1 cellular context compared by ENCODE assay signal in genomic region chr7:101308245-101309085, GRCh38.
TF ChIP-seq lines count a peak whose summit lies in the region.

No MANE protein-coding gene starts in this region.

TF ChIP-seq in WTC11, 78 proteins besides CTCF, POLR2A, EP300 and RAD21 (continued from another document):
- TF ChIP-seq ZNF281 (CRISPR knock-in tag; IDR thresholded peaks at IDR 0.05), result no peak
- TF ChIP-seq ZMAT4 (CRISPR knock-in tag; IDR thresholded peaks at IDR 0.05), result no peak
- no peak for TF ChIP-seq HMGA2 (CRISPR knock-in tag; IDR thresholded peaks at IDR 0.05)
- TF ChIP-seq ZNF425 (CRISPR knock-in tag; conservative IDR thresholded peaks at IDR 0.05), result no peak
- TF ChIP-seq ATF3 (CRISPR knock-in tag; conservative IDR thresholded peaks at IDR 0.05), result no peak
- TF ChIP-seq ZNF219 (CRISPR knock-in tag; IDR thresholded peaks at IDR 0.05; ENCODE audit: borderline replicate concordance), result no peak
- TF ChIP-seq ZNF396 (CRISPR knock-in tag; IDR thresholded peaks at IDR 0.05; ENCODE audit: borderline replicate concordance), result no peak
- TF ChIP-seq JAZF1 (CRISPR knock-in tag; IDR thresholded peaks at IDR 0.05), result no peak
- peak; percentile 54; the same call in 1 of the 2 replicates for TF ChIP-seq AFF4 (CRISPR knock-in tag; IDR thresholded peaks at IDR 0.05; ENCODE audit: borderline replicate concordance)
- TF ChIP-seq ATF1 (CRISPR knock-in tag; IDR thresholded peaks at IDR 0.05), result no peak
- TF ChIP-seq IRF2 (CRISPR knock-in tag; IDR thresholded peaks at IDR 0.05; ENCODE audit: borderline replicate concordance, low read depth), result no peak
- TF ChIP-seq SP1 (CRISPR knock-in tag; conservative IDR thresholded peaks at IDR 0.05), result peak; percentile 76
- no peak for TF ChIP-seq CDX4 (CRISPR knock-in tag; IDR thresholded peaks at IDR 0.05; ENCODE audit: borderline replicate concordance)
- TF ChIP-seq MAX (CRISPR knock-in tag; IDR thresholded peaks at IDR 0.05), result peak; percentile 30; the same call in 1 of the 2 replicates
- no peak for TF ChIP-seq CBFB (CRISPR knock-in tag; IDR thresholded peaks at IDR 0.05; ENCODE audit: low read depth)
- TF ChIP-seq PRDM15 (CRISPR knock-in tag; IDR thresholded peaks at IDR 0.05), result no peak
- TF ChIP-seq NFATC4 (CRISPR knock-in tag; IDR thresholded peaks at IDR 0.05), result no peak
- no peak for TF ChIP-seq NR2C2 (CRISPR knock-in tag; IDR thresholded peaks at IDR 0.05)
- TF ChIP-seq SMAD3 (CRISPR knock-in tag; IDR thresholded peaks at IDR 0.05; ENCODE audit: borderline replicate concordance), result no peak; the same call in 1 of the 2 replicates
- no peak for TF ChIP-seq ATF6 (CRISPR knock-in tag; IDR thresholded peaks at IDR 0.05)
- TF ChIP-seq ARID4B (CRISPR knock-in tag; IDR thresholded peaks at IDR 0.05; ENCODE audit: borderline replicate concordance), result no peak
- TF ChIP-seq MLX (CRISPR knock-in tag; IDR thresholded peaks at IDR 0.05), result no peak
- TF ChIP-seq MXD4 (CRISPR knock-in tag; IDR thresholded peaks at IDR 0.05; ENCODE audit: borderline replicate concordance), result no peak
- TF ChIP-seq OVOL2 (CRISPR knock-in tag; IDR thresholded peaks at IDR 0.05; ENCODE audit: borderline replicate concordance), result no peak
- TF ChIP-seq ZNF232 (CRISPR knock-in tag; IDR thresholded peaks at IDR 0.05), result no peak
- TF ChIP-seq TP53 (CRISPR knock-in tag; IDR thresholded peaks at IDR 0.05), result no peak
- TF ChIP-seq ERG (CRISPR knock-in tag; IDR thresholded peaks at IDR 0.05), result no peak
- TF ChIP-seq USF2 (CRISPR knock-in tag; IDR thresholded peaks at IDR 0.05), result no peak
TF ChIP-seq in WTC11: peak in this region for 13.
